In the genomic region with DNA sequence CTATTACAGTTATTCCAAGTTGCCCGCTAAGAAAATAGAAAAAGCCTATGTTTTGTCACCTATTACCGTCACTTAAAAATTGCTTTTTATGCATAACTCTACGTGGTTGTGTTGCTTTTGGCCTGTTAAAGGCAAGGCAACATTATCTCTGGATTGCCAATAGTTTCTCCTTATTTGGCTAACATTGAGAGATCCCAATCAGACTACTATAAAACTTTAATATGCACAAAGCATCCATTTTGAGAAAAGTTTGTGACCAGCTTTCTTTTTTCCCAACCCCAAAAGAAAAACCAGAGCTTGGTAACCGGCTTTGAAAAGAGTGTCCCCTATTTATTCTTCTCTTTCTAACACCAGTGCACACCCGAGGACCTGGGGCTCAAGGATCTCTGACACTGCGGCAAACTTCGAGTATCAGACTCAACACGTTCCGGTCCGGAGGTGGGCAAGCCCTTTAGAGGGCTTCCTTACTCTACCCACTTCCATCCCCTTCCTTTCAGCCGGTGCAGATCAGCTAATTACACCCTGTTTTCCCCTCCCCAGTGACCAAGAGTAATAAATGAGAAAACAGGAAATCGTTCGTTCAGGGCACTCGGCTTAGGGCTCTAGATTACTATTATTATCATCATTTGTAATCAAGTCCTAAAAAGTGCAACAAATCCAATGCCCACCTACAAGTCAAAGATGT, we compare ENCODE assay signal across 8 cellular contexts. TPM values are rescaled to one million over a fixed set of nuclear protein-coding genes. Genes with fewer than 3 reads are reported as not detected.
DNase-seq lines count a peak whose midpoint lies in the region; ATAC-seq, FAIRE-seq and TF ChIP-seq lines count a peak whose summit lies in the region.

No MANE protein-coding gene starts in this region.

- H4K91ac ChIP-seq in IMR-90 (ENCODE audit: insufficient read depth, low read depth, low read length): peak overlapping the region; percentile 64

- H3K27me3 ChIP-seq in A673 (replicated peaks; ENCODE audit: insufficient read depth, low read depth, low read length, poor library complexity) (no peaks in the 10 kb centered on the region), IMR-90 (ENCODE audit: control insufficient read depth, insufficient read depth, low read length) (no peaks in the 10 kb centered on the region), gastroesophageal sphincter (no peaks in the 10 kb centered on the region), pancreas (no peaks in the 10 kb centered on the region)

- peaks cover 4% of the 10 kb centered on the region for H3K9me1 ChIP-seq in IMR-90 (ENCODE audit: insufficient read depth, low read length)

- peaks cover 21% of the 10 kb centered on the region for H3K4me1 ChIP-seq in A673 (ENCODE audit: insufficient read depth, low read length, poor library complexity, severe bottlenecking)
- peaks cover 3% of the 10 kb centered on the region for H3K4me1 ChIP-seq in IMR-90 (ENCODE audit: control insufficient read depth, insufficient read depth, low read length)
- H3K4me1 ChIP-seq in gastroesophageal sphincter: peaks cover 0 to 51% (median 4%) of the 10 kb centered on the region in 3 donors
- H3K4me1 ChIP-seq in pancreas: peaks cover 0 to 22% (median 12%) of the 10 kb centered on the region in 3 donors

- ATAC-seq in GM18867 (IDR thresholded peaks at IDR 0.05; ENCODE audit: unreplicated experiment) (peak; percentile 3), IMR-90 (ENCODE audit: low read depth) (no peak), gastroesophageal sphincter (no peak), pancreas (peak in 2 of 4 donors; percentile 0 to 1)

- peaks cover 12 to 29% of the 10 kb centered on the region in 2 experiments; a peak in 3 of 4 replicates for H3K79me1 ChIP-seq in IMR-90 (ENCODE audit: low read depth in 1 of 2, low read length in 2 of 2)

- H3K4me3 ChIP-seq in A673 (ENCODE audit: low read depth, low read length, poor library complexity, severe bottlenecking) (peak overlapping the region; percentile 94), IMR-90 (ENCODE audit: insufficient read depth, low read depth, low read length) (peak overlapping the region; percentile 93), gastroesophageal sphincter (peak overlapping the region; percentile 53 to 73), pancreas (peak overlapping the region; percentile 42 to 89 (median 78))

- WGBS in IMR-90 (ENCODE audit: extremely low coverage in 2 of 2, insufficient read length in 1 of 2), 2 experiments: 0% methylated on average over 2 of the region's 14 CpGs; no CpG with 5 or more reads in 1 of the 2 experiments
- WGBS in gastroesophageal sphincter (ENCODE audit: low coverage in 1 of 2), 2 donors: 0 to 2% methylated on average over 11 to 14 of the region's 14 CpGs
- WGBS in pancreas, 2 donors: 0 to 1% methylated on average over 14 of the region's 14 CpGs

- peak overlapping the region; percentile 88 for H2AK5ac ChIP-seq in IMR-90 (ENCODE audit: low read depth, low read length)

- H3K36me3 ChIP-seq in A673 (ENCODE audit: insufficient read depth, low read length, poor library complexity, severe bottlenecking) (no peaks in the 10 kb centered on the region), IMR-90 (ENCODE audit: control insufficient read depth, insufficient read depth, low read length) (no peaks in the 10 kb centered on the region), gastroesophageal sphincter (no peaks in the 10 kb centered on the region), pancreas (no peaks in the 10 kb centered on the region)

- BruUV-seq in A673 (replicated peaks; lab: Mats Ljungman, UMichigan) (TSS peak; percentile 58), IMR-90 (replicated peaks; lab: Mats Ljungman, UMichigan) (TSS peak; percentile 37)

- H3K18ac ChIP-seq in IMR-90 (ENCODE audit: low read depth, low read length): peak overlapping the region; percentile 91

- peak overlapping the region; percentile 88 for H3K23ac ChIP-seq in IMR-90 (ENCODE audit: low read depth, low read length)

- H3K4me2 ChIP-seq in IMR-90 (ENCODE audit: low read depth, low read length): peak overlapping the region; percentile 95

- POLR2A ChIA-PET in A673 (lab: Charles Lee; ENCODE audit: low non-redundant PET) (interaction anchor here (0.6 kb wide), 1 partner anchor 185 kb away, joined by 3 read pairs; no protein-coding TSS in a partner anchor), IMR-90 (lab: Charles Lee; ENCODE audit: unreplicated experiment) (interaction anchor here (0.6 kb wide), 2 partner anchors 16 to 845 kb away, joined by 5 to 7 read pairs; no protein-coding TSS in a partner anchor)

- CTCF ChIA-PET in A673 (lab: Charles Lee): no interaction called here
- CTCF ChIA-PET in IMR-90 (lab: Yijun Ruan, JAX): interaction anchor here (0.7 kb wide), 1 partner anchor 514 kb away, joined by 3 read pairs; no protein-coding TSS in a partner anchor

- H4K5ac ChIP-seq in IMR-90 (ENCODE audit: low read depth, low read length): peak overlapping the region; percentile 66

- peak overlapping the region; percentile 97 for H2AK9ac ChIP-seq in IMR-90 (replicated peaks; ENCODE audit: low read depth, low read length, poor library complexity)

- DNase-seq in A673 (ENCODE audit: low spot score) (peak; percentile 33), IMR-90 (peak; percentile 6), pancreas (no peak), SHP77 treated with DMSO at 0.1 percent for 48 hours (lab: John Stamatoyannopoulos, UW) (no peak), ureter (ENCODE audit: low spot score) (no peak)
- peak; percentile 54 for DNase-seq in activated CD8-positive, alpha-beta memory T cell treated with anti-CD3 and anti-CD28 coated beads, Interleukin-2, amount 50 U/mL, for 48 hours

- dilution Hi-C loops in IMR-90 (cut with HindIII; ENCODE audit: low sequenced_read_pairs, unreplicated experiment): no loop called here

- H2BK5ac ChIP-seq in IMR-90 (ENCODE audit: low read depth, low read length, poor library complexity, severe bottlenecking): peak overlapping the region; percentile 96

- intact Hi-C loops in A673 (cut with micrococcal nuclease; ENCODE audit: unreplicated experiment) (no loop called here), IMR-90 (cut with micrococcal nuclease) (loop anchor here (2.0 to 10.0 kb wide), 8 partner anchors 47 to 511 kb away; partner anchors contain the start of gene PAWR), pancreas (cut with DNase I) (no loop called here)

- peak overlapping the region; percentile 89 for H2AFZ ChIP-seq in IMR-90 (replicated peaks; ENCODE audit: low read length, poor library complexity)

- H2BK20ac ChIP-seq in IMR-90 (ENCODE audit: low read depth, low read length): no peak overlapping the region

- no peaks in the 10 kb centered on the region for H3K9me3 ChIP-seq in A673 (ENCODE audit: low read depth, low read length, poor library complexity, severe bottlenecking)
- no peaks in the 10 kb centered on the region for H3K9me3 ChIP-seq in IMR-90 (ENCODE audit: control insufficient read depth, insufficient read depth, low read length)
- H3K9me3 ChIP-seq in gastroesophageal sphincter: no peaks in the 10 kb centered on the region
- H3K9me3 ChIP-seq in pancreas: no peaks in the 10 kb centered on the region

- peak overlapping the region; percentile 87 for H3K27ac ChIP-seq in A673 (ENCODE audit: low read depth, low read length, poor library complexity, severe bottlenecking)
- peak overlapping the region; percentile 98 for H3K27ac ChIP-seq in IMR-90 (ENCODE audit: insufficient read depth, low read length)
- peak overlapping the region; percentile 93 to 99 (median 98) for H3K27ac ChIP-seq in gastroesophageal sphincter
- H3K27ac ChIP-seq in pancreas: peak overlapping the region in 3 of 4 donors; percentile 87 to 93 (median 88)

- TF ChIP-seq EP300 in gastroesophageal sphincter (IDR thresholded peaks at IDR 0.05): no peak

- peak overlapping the region; percentile 99 for H3K9ac ChIP-seq in IMR-90 (ENCODE audit: low read depth, low read length)

- peak overlapping the region; percentile 23; the same call in 1 of the 3 replicates for H2BK15ac ChIP-seq in IMR-90 (ENCODE audit: low read depth, low read length)

- peaks cover 37% of the 10 kb centered on the region; the same call in 1 of the 2 replicates for H4K20me1 ChIP-seq in IMR-90 (ENCODE audit: insufficient read depth, low read length)

- H2BK120ac ChIP-seq in IMR-90 (ENCODE audit: low read depth, low read length): peak overlapping the region; percentile 45

- H3K14ac ChIP-seq in IMR-90 (replicated peaks; ENCODE audit: low read depth, low read length): peak overlapping the region; percentile 91

- TF ChIP-seq RAD21 in IMR-90 (IDR thresholded peaks at IDR 0.05; ENCODE audit: low read length): no peak

- TF ChIP-seq CTCF in A673 (conservative IDR thresholded peaks at IDR 0.05; ENCODE audit: low read depth, low read length) (no peak), IMR-90 (conservative IDR thresholded peaks at IDR 0.05; ENCODE audit: low read depth, low read length) (no peak), gastroesophageal sphincter (IDR thresholded peaks at IDR 0.05) (no peak), pancreas (IDR thresholded peaks at IDR 0.05) (no peak)

- H3K4ac ChIP-seq in IMR-90 (ENCODE audit: low read depth, low read length): peak overlapping the region; percentile 93

- H4K8ac ChIP-seq in IMR-90 (ENCODE audit: low read depth in 2 of 2, low read length in 2 of 2): peak overlapping the region; percentile 81 to 92; a peak in 3 of 4 replicates

- in situ Hi-C loops in IMR-90 (cut with MboI; ENCODE audit: low sequenced_read_pairs): loop anchor here (10.0 to 25.0 kb wide), 2 partner anchors 251 to 521 kb away; no protein-coding TSS in a partner anchor

- no peak for FAIRE-seq in pancreas (lab: Jason Lieb, UNC)

- TF ChIP-seq POLR2A in IMR-90 (IDR thresholded peaks at IDR 0.05; ENCODE audit: low read depth, low read length): no peak
- TF ChIP-seq POLR2A in gastroesophageal sphincter (IDR thresholded peaks at IDR 0.05): no peak

- H3K56ac ChIP-seq in IMR-90 (ENCODE audit: extremely low read depth, insufficient read depth, low read length): peak overlapping the region; percentile 90

TF ChIP-seq in IMR-90, 13 proteins besides CTCF, POLR2A, EP300 and RAD21 (continues in another document):
- TF ChIP-seq, protein P1, sequence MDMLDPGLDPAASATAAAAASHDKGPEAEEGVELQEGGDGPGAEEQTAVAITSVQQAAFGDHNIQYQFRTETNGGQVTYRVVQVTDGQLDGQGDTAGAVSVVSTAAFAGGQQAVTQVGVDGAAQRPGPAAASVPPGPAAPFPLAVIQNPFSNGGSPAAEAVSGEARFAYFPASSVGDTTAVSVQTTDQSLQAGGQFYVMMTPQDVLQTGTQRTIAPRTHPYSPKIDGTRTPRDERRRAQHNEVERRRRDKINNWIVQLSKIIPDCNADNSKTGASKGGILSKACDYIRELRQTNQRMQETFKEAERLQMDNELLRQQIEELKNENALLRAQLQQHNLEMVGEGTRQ (IDR thresholded peaks at IDR 0.05; ENCODE audit: low read depth, low read length): no peak
- no peak for TF ChIP-seq FOS (IDR thresholded peaks at IDR 0.05; ENCODE audit: low read depth, low read length)
- TF ChIP-seq MXI1 (IDR thresholded peaks at IDR 0.05; ENCODE audit: borderline replicate concordance, low read depth, low read length): no peak

RNA-seq across cellular contexts. Expression of gene PPP1R12A, which starts 1.2 kb away (rescaled TPM):
- total RNA-seq in A673 (2021) (80.8 and 81.2 TPM in 2 replicates), IMR-90 (2012; rRNA removed) (112 and 204 TPM in 2 replicates), gastroesophageal sphincter (100 to 1,000 TPM; 387 to 683 (median 563) TPM), pancreas (10 to 100 TPM; 12.7 to 31.7 (median 16.0) TPM), ureter (289 TPM)
- polyA plus RNA-seq in IMR-90 (2012; rRNA removed) (43.8 and 47.7 TPM in 2 replicates), pancreas (10 to 100 TPM in 1 of 2 donors, 1 to 10 TPM in 1; 6.1 to 11.8 TPM)
- 8.5 and 8.9 TPM in 2 replicates for polyA plus RNA-seq in IMR-90 (2012; cell fraction: cytosol; rRNA removed)
- polyA plus RNA-seq in IMR-90 (2012; cell fraction: nucleus; rRNA removed; ENCODE audit: low replicate concordance): 23.8 and 84.0 TPM in 2 replicates

Comparison
In these comparisons a context has a peak if more than half of its experiments do, and no peak if none do; other contexts are left out.
1. DNase-seq: peak in A673 (single experiment), IMR-90 (single experiment) and activated CD8-positive, alpha-beta memory T cell treated with anti-CD3 and anti-CD28 coated beads, Interleukin-2, amount 50 U/mL, for 48 hours (single experiment); none in pancreas (0 of 6), SHP77 treated with DMSO at 0.1 percent for 48 hours (single experiment) and ureter (single experiment).
2. Peak in every context shown above with its lines, with median percentiles within 50 percentile points of each other: H3K27ac ChIP-seq and H3K4me3 ChIP-seq.